ENCODE assay signal across 7 cellular contexts in genomic region chr19:4911786-4912672, GRCh38. TPM values are rescaled to one million over a fixed set of nuclear protein-coding genes. Genes with fewer than 3 reads are reported as not detected.
DNase-seq lines count a peak whose midpoint lies in the region; ATAC-seq, FAIRE-seq and TF ChIP-seq lines count a peak whose summit lies in the region.

No MANE protein-coding gene starts in this region.

- peak overlapping the region; percentile 97 for H3K4me3 ChIP-seq in coronary artery
- H3K4me3 ChIP-seq in HepG2 (replicated peaks in 1 of 3; ENCODE audit: insufficient read depth in 1 of 3, low read depth in 2 of 3, low read length in 3 of 3), result peak overlapping the region in 1 of 3 experiments; percentile 38; a peak in 2 of 6 replicates

- H3K4me1 ChIP-seq in HepG2 (ENCODE audit: insufficient read depth, low read length), result peaks cover 54% of the 10 kb centered on the region

- TF ChIP-seq RAD21 in HepG2 (CRISPR knock-in tag; IDR thresholded peaks at IDR 0.05), result peak; percentile 72

- CTCF ChIA-PET in HepG2 (lab: Yijun Ruan, JAX; ENCODE audit: low intra/inter-chr PET ratio, low total read pairs), result interaction anchor here (0.5 to 2.6 kb wide), 6 partner anchors 39 to 120 kb away, joined by 3 to 37 read pairs (median 6); no protein-coding TSS in a partner anchor

- peaks cover 2 to 30% of the 10 kb centered on the region in 2 experiments; a peak in 3 of 5 replicates for H3K36me3 ChIP-seq in HepG2 (replicated peaks in 1 of 2; ENCODE audit: control insufficient read depth in 1 of 2, insufficient read depth in 2 of 2, low read length in 2 of 2)

- H3K79me2 ChIP-seq in HepG2 (ENCODE audit: insufficient read depth, low read length), result peaks cover 67% of the 10 kb centered on the region

- intact Hi-C loops in HepG2 (cut with micrococcal nuclease; ENCODE audit: unreplicated experiment), result loop anchor here (1.0 kb wide), 1 partner anchor 40 kb away; no protein-coding TSS in a partner anchor

- no peaks in the 10 kb centered on the region for H3K27me3 ChIP-seq in HepG2 (ENCODE audit: control insufficient read depth in 1 of 2, insufficient read depth in 2 of 2, low read length in 2 of 2)

- TSS peak; percentile 42 for BruUV-seq in HepG2 (replicated peaks; lab: Mats Ljungman, UMichigan)

- ATAC-seq in HepG2 (peak; percentile 3; the same call in 1 of the 3 replicates), HG03159 (IDR thresholded peaks at IDR 0.05; ENCODE audit: unreplicated experiment) (no peak)

- in situ Hi-C loops in HepG2 (cut with HindIII; ENCODE audit: extremely low pct_ligation_motif_present, low pct_unique_long_range_greater_than_20kb), result loop anchor here (5.0 kb wide), 2 partner anchors 40 to 100 kb away; no protein-coding TSS in a partner anchor

- no peak overlapping the region for H2AFZ ChIP-seq in HepG2 (ENCODE audit: low read length)

- peak overlapping the region in 1 of 2 donors; percentile 57 for H3K27ac ChIP-seq in coronary artery
- peak overlapping the region; percentile 20 for H3K27ac ChIP-seq in HepG2 (ENCODE audit: extremely low read length, insufficient read depth, low read length)

- POLR2A ChIA-PET in HepG2 (lab: Yijun Ruan, JAX), result interaction anchor here (1.5 to 2.4 kb wide), 3 partner anchors 39 to 103 kb away, joined by 5 to 9 read pairs (median 9); no protein-coding TSS in a partner anchor

- peak; percentile 72 for FAIRE-seq in HepG2 (lab: Jason Lieb, UNC)

- H3K4me2 ChIP-seq in HepG2 (ENCODE audit: low read depth, low read length), result peak overlapping the region; percentile 69

- WGBS in HepG2 (ENCODE audit: low lambda C conversion rate), result 76% methylated on average over 26 of the region's 29 CpGs

- TF ChIP-seq CTCF in GM12874 (IDR thresholded peaks at IDR 0.05; ENCODE audit: insufficient read depth, low read depth, low read length), result peak; percentile 51
- TF ChIP-seq CTCF in coronary artery (IDR thresholded peaks at IDR 0.05), result peak; percentile 26
- peak; percentile 77 for TF ChIP-seq CTCF in HepG2 (CRISPR knock-in tag; IDR thresholded peaks at IDR 0.05)

- H3K9ac ChIP-seq in HepG2 (ENCODE audit: insufficient read depth, low read depth, low read length), result no peak overlapping the region

- 0 out of 2 replicates have a peak, but pooled peaks cover 2% of the 10 kb centered on the region for H4K20me1 ChIP-seq in HepG2 (ENCODE audit: insufficient read depth, low read length)

- no peaks in the 10 kb centered on the region for H3K9me3 ChIP-seq in HepG2 (ENCODE audit: low read length)

- DNase-seq in NCI-H2081 treated with DMSO at 0.1 percent for 48 hours (lab: John Stamatoyannopoulos, UW) (peak; percentile 13), coronary artery (ENCODE audit: low spot score) (peak; percentile 86), HepG2 (ENCODE audit: low spot score) (peak; percentile 40)
- DNase-seq in activated CD4-positive, alpha-beta T cell treated with anti-CD3 and anti-CD28 coated beads for 48 hours, result peak; percentile 88
- DNase-seq in stimulated activated CD4-positive, alpha-beta T cell treated with anti-CD3 and anti-CD28 coated beads, Interleukin-2, amount 100 ng/mL, for 4 hours (ENCODE audit: low read depth), result peak; percentile 64

- TF ChIP-seq EP300 in HepG2 (IDR thresholded peaks at IDR 0.05; ENCODE audit: low read depth in 2 of 2, low read length in 2 of 2) (no peak), HepG2 (CRISPR knock-in tag; IDR thresholded peaks at IDR 0.05; ENCODE audit: borderline replicate concordance) (no peak)

- 0 out of 4 replicates have a peak, but pooled peaks of 1 of the 2 experiments have one; percentile 33 for TF ChIP-seq POLR2A in HepG2 (IDR thresholded peaks at IDR 0.05; ENCODE audit: insufficient read depth in 1 of 2, low read depth in 2 of 2, low read length in 2 of 2)

RNA-seq across cellular contexts. Expression of gene UHRF1, which starts 2.7 kb away (rescaled TPM):
- 77.7 and 78.4 TPM in 2 replicates for total RNA-seq in HepG2 (2016; rRNA removed; fragmentation: Illumina TruSeq; extraction: Trizol)
- total RNA-seq in HepG2 (2016; cell fraction: cytosol; rRNA removed; fragmentation: Illumina TruSeq; extraction: Trizol; ENCODE audit: low read depth), result 3.9 and 6.2 TPM in 2 replicates
- total RNA-seq in HepG2 (2016; cell fraction: insoluble cytoplasmic fraction; rRNA removed; fragmentation: Illumina TruSeq; extraction: Trizol), result 67.8 and 81.6 TPM in 2 replicates
- total RNA-seq in HepG2 (2016; cell fraction: membrane; rRNA removed; fragmentation: Illumina TruSeq; extraction: Trizol), result 20.0 and 21.7 TPM in 2 replicates
- 44.9 and 50.5 TPM in 2 replicates for total RNA-seq in HepG2 (2016; cell fraction: nucleus; rRNA removed; fragmentation: Illumina TruSeq; extraction: Trizol)
- polyA plus RNA-seq in HepG2 (2011; rRNA removed), result 6.6 and 6.8 TPM in 2 replicates
- polyA plus RNA-seq in HepG2 (2011; cell fraction: cytosol; rRNA removed), result 3.1 and 4.8 TPM in 2 replicates
- polyA plus RNA-seq in HepG2 (2011; cell fraction: nucleus; rRNA removed), result 10.7 and 15.0 TPM in 2 replicates
- polyA plus RNA-seq in HepG2 (2012), result 6.1 and 15.1 TPM in 2 replicates
- polyA plus RNA-seq in HepG2 (2016; cell fraction: cytosol; fragmentation: Illumina TruSeq; extraction: Trizol; ENCODE audit: low read depth), result 2.1 and 2.4 TPM in 2 replicates
- polyA plus RNA-seq in HepG2 (2016; cell fraction: insoluble cytoplasmic fraction; fragmentation: Illumina TruSeq; extraction: Trizol; ENCODE audit: low read depth), result 65.4 and 73.6 TPM in 2 replicates
- polyA plus RNA-seq in HepG2 (2016; cell fraction: membrane; fragmentation: Illumina TruSeq; extraction: Trizol; ENCODE audit: low read depth), result 7.7 and 8.4 TPM in 2 replicates
- 78.8 and 80.1 TPM in 2 replicates for polyA plus RNA-seq in HepG2 (2016; cell fraction: nucleus; fragmentation: Illumina TruSeq; extraction: Trizol; ENCODE audit: insufficient read depth, low read depth)
- 16.7 and 45.7 TPM in 2 replicates for polyA minus RNA-seq in HepG2 (2011; rRNA and poly(A)+ RNA removed; ENCODE audit: low replicate concordance)
- 4.4 and 8.6 TPM in 2 replicates for polyA minus RNA-seq in HepG2 (2011; cell fraction: cytosol; rRNA and poly(A)+ RNA removed)
- polyA minus RNA-seq in HepG2 (2011; cell fraction: nucleus; rRNA and poly(A)+ RNA removed), result 4.1 and 5.9 TPM in 2 replicates

RNA-seq across cellular contexts. Expression of gene ARRDC5, which starts 9.3 kb away (rescaled TPM):
- total RNA-seq in HepG2 (2016; rRNA removed; fragmentation: Illumina TruSeq; extraction: Trizol), result not detected in 2 replicates
- total RNA-seq in HepG2 (2016; cell fraction: cytosol; rRNA removed; fragmentation: Illumina TruSeq; extraction: Trizol; ENCODE audit: low read depth), result not detected in 2 replicates
- total RNA-seq in HepG2 (2016; cell fraction: insoluble cytoplasmic fraction; rRNA removed; fragmentation: Illumina TruSeq; extraction: Trizol), result not detected in 2 replicates
- not detected in 2 replicates for total RNA-seq in HepG2 (2016; cell fraction: membrane; rRNA removed; fragmentation: Illumina TruSeq; extraction: Trizol)
- total RNA-seq in HepG2 (2016; cell fraction: nucleus; rRNA removed; fragmentation: Illumina TruSeq; extraction: Trizol), result not detected in 2 replicates
- polyA plus RNA-seq in HepG2 (2011; rRNA removed), result not detected in 2 replicates
- not detected in 2 replicates for polyA plus RNA-seq in HepG2 (2011; cell fraction: cytosol; rRNA removed)
- polyA plus RNA-seq in HepG2 (2011; cell fraction: nucleus; rRNA removed), result not detected in 2 replicates
- polyA plus RNA-seq in HepG2 (2012), result not detected in 2 replicates
- not detected in 2 replicates for polyA plus RNA-seq in HepG2 (2016; cell fraction: cytosol; fragmentation: Illumina TruSeq; extraction: Trizol; ENCODE audit: low read depth)
- polyA plus RNA-seq in HepG2 (2016; cell fraction: insoluble cytoplasmic fraction; fragmentation: Illumina TruSeq; extraction: Trizol; ENCODE audit: low read depth), result not detected in 2 replicates
- not detected in 2 replicates for polyA plus RNA-seq in HepG2 (2016; cell fraction: membrane; fragmentation: Illumina TruSeq; extraction: Trizol; ENCODE audit: low read depth)
- polyA plus RNA-seq in HepG2 (2016; cell fraction: nucleus; fragmentation: Illumina TruSeq; extraction: Trizol; ENCODE audit: insufficient read depth, low read depth), result not detected in 2 replicates
- 0.09 TPM in 1 of 2 replicates, not detected in the other for polyA minus RNA-seq in HepG2 (2011; rRNA and poly(A)+ RNA removed; ENCODE audit: low replicate concordance)
- not detected in 2 replicates for polyA minus RNA-seq in HepG2 (2011; cell fraction: cytosol; rRNA and poly(A)+ RNA removed)
- polyA minus RNA-seq in HepG2 (2011; cell fraction: nucleus; rRNA and poly(A)+ RNA removed), result not detected in 2 replicates

RNA-seq across cellular contexts. Expression of gene PLIN3, which starts 44.6 kb away (rescaled TPM):
- 49.3 and 59.8 TPM in 2 replicates for total RNA-seq in HepG2 (2016; rRNA removed; fragmentation: Illumina TruSeq; extraction: Trizol)
- total RNA-seq in HepG2 (2016; cell fraction: cytosol; rRNA removed; fragmentation: Illumina TruSeq; extraction: Trizol; ENCODE audit: low read depth), result 8.6 and 11.0 TPM in 2 replicates
- 52.7 and 59.0 TPM in 2 replicates for total RNA-seq in HepG2 (2016; cell fraction: insoluble cytoplasmic fraction; rRNA removed; fragmentation: Illumina TruSeq; extraction: Trizol)
- 25.3 and 25.7 TPM in 2 replicates for total RNA-seq in HepG2 (2016; cell fraction: membrane; rRNA removed; fragmentation: Illumina TruSeq; extraction: Trizol)
- 20.1 and 21.0 TPM in 2 replicates for total RNA-seq in HepG2 (2016; cell fraction: nucleus; rRNA removed; fragmentation: Illumina TruSeq; extraction: Trizol)
- 57.9 and 69.4 TPM in 2 replicates for polyA plus RNA-seq in HepG2 (2011; rRNA removed)
- polyA plus RNA-seq in HepG2 (2011; cell fraction: cytosol; rRNA removed), result 64.8 and 97.9 TPM in 2 replicates
- 34.7 and 36.0 TPM in 2 replicates for polyA plus RNA-seq in HepG2 (2011; cell fraction: nucleus; rRNA removed)
- polyA plus RNA-seq in HepG2 (2012), result 36.2 and 55.0 TPM in 2 replicates
- polyA plus RNA-seq in HepG2 (2016; cell fraction: cytosol; fragmentation: Illumina TruSeq; extraction: Trizol; ENCODE audit: low read depth), result 10.8 and 11.1 TPM in 2 replicates
- 68.3 and 74.9 TPM in 2 replicates for polyA plus RNA-seq in HepG2 (2016; cell fraction: insoluble cytoplasmic fraction; fragmentation: Illumina TruSeq; extraction: Trizol; ENCODE audit: low read depth)
- polyA plus RNA-seq in HepG2 (2016; cell fraction: membrane; fragmentation: Illumina TruSeq; extraction: Trizol; ENCODE audit: low read depth), result 20.0 and 20.9 TPM in 2 replicates
- 31.2 and 32.3 TPM in 2 replicates for polyA plus RNA-seq in HepG2 (2016; cell fraction: nucleus; fragmentation: Illumina TruSeq; extraction: Trizol; ENCODE audit: insufficient read depth, low read depth)
- 93.3 and 183 TPM in 2 replicates for polyA minus RNA-seq in HepG2 (2011; rRNA and poly(A)+ RNA removed; ENCODE audit: low replicate concordance)
- polyA minus RNA-seq in HepG2 (2011; cell fraction: cytosol; rRNA and poly(A)+ RNA removed), result 76.8 and 81.5 TPM in 2 replicates
- polyA minus RNA-seq in HepG2 (2011; cell fraction: nucleus; rRNA and poly(A)+ RNA removed), result 26.5 and 32.3 TPM in 2 replicates

RNA-seq across cellular contexts. Expression of gene KDM4B, which starts 56.9 kb away (rescaled TPM):
- total RNA-seq in HepG2 (2016; rRNA removed; fragmentation: Illumina TruSeq; extraction: Trizol), result 4.4 and 4.9 TPM in 2 replicates
- 8.2 and 11.5 TPM in 2 replicates for total RNA-seq in HepG2 (2016; cell fraction: cytosol; rRNA removed; fragmentation: Illumina TruSeq; extraction: Trizol; ENCODE audit: low read depth)
- 3.5 and 4.9 TPM in 2 replicates for total RNA-seq in HepG2 (2016; cell fraction: insoluble cytoplasmic fraction; rRNA removed; fragmentation: Illumina TruSeq; extraction: Trizol)
- total RNA-seq in HepG2 (2016; cell fraction: membrane; rRNA removed; fragmentation: Illumina TruSeq; extraction: Trizol), result 3.1 and 3.8 TPM in 2 replicates
- 3.9 and 4.5 TPM in 2 replicates for total RNA-seq in HepG2 (2016; cell fraction: nucleus; rRNA removed; fragmentation: Illumina TruSeq; extraction: Trizol)
- 14.6 and 18.6 TPM in 2 replicates for polyA plus RNA-seq in HepG2 (2011; rRNA removed)
- 6.9 and 11.2 TPM in 2 replicates for polyA plus RNA-seq in HepG2 (2011; cell fraction: cytosol; rRNA removed)
- polyA plus RNA-seq in HepG2 (2011; cell fraction: nucleus; rRNA removed), result 33.5 and 43.5 TPM in 2 replicates
- polyA plus RNA-seq in HepG2 (2012), result 13.7 TPM in 2 replicates
- polyA plus RNA-seq in HepG2 (2016; cell fraction: cytosol; fragmentation: Illumina TruSeq; extraction: Trizol; ENCODE audit: low read depth), result 0.49 and 0.51 TPM in 2 replicates
- 4.1 and 5.2 TPM in 2 replicates for polyA plus RNA-seq in HepG2 (2016; cell fraction: insoluble cytoplasmic fraction; fragmentation: Illumina TruSeq; extraction: Trizol; ENCODE audit: low read depth)
- 0.86 and 1.2 TPM in 2 replicates for polyA plus RNA-seq in HepG2 (2016; cell fraction: membrane; fragmentation: Illumina TruSeq; extraction: Trizol; ENCODE audit: low read depth)
- 7.8 and 9.0 TPM in 2 replicates for polyA plus RNA-seq in HepG2 (2016; cell fraction: nucleus; fragmentation: Illumina TruSeq; extraction: Trizol; ENCODE audit: insufficient read depth, low read depth)
- 27.9 and 166 TPM in 2 replicates for polyA minus RNA-seq in HepG2 (2011; rRNA and poly(A)+ RNA removed; ENCODE audit: low replicate concordance)
- polyA minus RNA-seq in HepG2 (2011; cell fraction: cytosol; rRNA and poly(A)+ RNA removed), result 29.8 and 30.8 TPM in 2 replicates
- polyA minus RNA-seq in HepG2 (2011; cell fraction: nucleus; rRNA and poly(A)+ RNA removed), result 29.2 and 30.7 TPM in 2 replicates

Comparison
In these comparisons a context has a peak if more than half of its experiments do, and no peak if none do; other contexts are left out.
1. CTCF ChIP-seq: peak in every context shown above with its lines; median percentile 77 in HepG2; 51 in GM12874; 26 in coronary artery.
2. DNase-seq: peak in every context shown above with its lines; median percentile 88 in activated CD4-positive, alpha-beta T cell treated with anti-CD3 and anti-CD28 coated beads for 48 hours; 86 in coronary artery; 64 in stimulated activated CD4-positive, alpha-beta T cell treated with anti-CD3 and anti-CD28 coated beads, Interleukin-2, amount 100 ng/mL, for 4 hours; 40 in HepG2; 13 in NCI-H2081 treated with DMSO at 0.1 percent for 48 hours.